In the genomic region with DNA sequence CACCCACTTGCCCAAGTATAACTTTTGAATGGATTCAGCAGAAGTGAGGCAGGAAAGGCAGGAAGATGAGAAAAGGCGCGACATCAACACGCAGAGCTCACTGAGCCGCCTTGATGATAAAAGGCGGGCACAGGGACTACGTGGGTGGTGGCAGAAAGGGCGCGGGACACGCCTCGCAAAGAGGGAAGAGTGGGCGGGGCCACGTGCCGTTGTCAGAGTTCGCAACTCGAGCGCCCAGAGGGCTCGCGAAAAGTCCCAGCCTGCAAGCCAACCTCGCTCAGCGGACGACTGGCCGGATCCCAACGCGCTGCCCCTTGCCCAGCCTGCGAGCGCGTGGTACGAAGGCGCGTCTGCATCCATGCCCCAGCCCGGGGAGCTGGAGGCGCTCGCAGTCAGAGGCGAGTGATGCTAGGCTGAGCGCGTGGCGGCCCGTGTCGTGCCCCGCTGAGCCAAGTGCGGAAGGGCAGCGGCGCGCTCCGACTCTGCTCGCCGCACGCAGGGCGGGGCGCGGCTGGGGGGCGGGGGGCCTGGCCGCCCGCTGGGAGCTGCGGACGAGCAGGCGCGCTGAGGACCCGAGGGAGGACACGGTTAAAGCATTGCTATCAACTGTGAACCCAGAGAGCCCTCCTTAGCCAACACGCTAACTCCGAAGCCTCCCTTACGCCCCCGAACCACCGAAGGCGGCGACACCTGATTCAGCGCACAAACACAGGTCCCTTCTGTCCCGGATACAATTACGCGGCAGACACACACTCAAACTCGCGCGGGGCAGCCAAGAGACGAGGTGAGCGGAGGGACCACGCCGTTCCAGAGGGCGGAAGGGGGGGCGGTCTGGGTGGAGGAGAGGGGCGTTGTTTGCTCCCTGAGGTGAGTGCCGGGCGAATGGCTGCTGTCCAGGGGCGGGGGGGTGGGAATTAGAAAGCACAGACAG, we compare ENCODE assay signal across 8 cellular contexts. TPM values are rescaled to one million over a fixed set of nuclear protein-coding genes. Genes with fewer than 3 reads are reported as not detected.
DNase-seq lines count a peak whose midpoint lies in the region; ATAC-seq and TF ChIP-seq lines count a peak whose summit lies in the region.

Gene UGT8 (plus strand): TSS at position 617 of the 931 bp plus-strand sequence. CDS start 24,074 bp downstream, outside the sequence.

- H4K20me1 ChIP-seq in fibroblast of lung (ENCODE audit: control insufficient read depth, extremely low read depth, insufficient read depth, low read length): no peaks in the 10 kb centered on the region

- H3K27ac ChIP-seq in fibroblast of lung (ENCODE audit: insufficient read depth, low read length) (no peak within 1 kb of the TSS), temporal lobe (ENCODE audit: low read depth, low read length) (peak within 1 kb of the TSS; percentile 95)

- H3K79me2 ChIP-seq in fibroblast of lung (ENCODE audit: control insufficient read depth, insufficient read depth, low read length): no peaks in the 10 kb centered on the region

- peak within 1 kb of the TSS; percentile 37 for H3K4me3 Mint-ChIP-seq in activated CD8-positive, alpha-beta T cell treated with anti-CD3 and anti-CD28 coated beads, Interleukin-2, amount 10 ng/mL, durations not matched to agents 7 days and 5 days
- peak within 1 kb of the TSS in 7 of 8 donors; percentile 94 to 99 (median 98) for H3K4me3 Mint-ChIP-seq in naive B cell

- DNase-seq in DMS79 treated with DMSO at 0.1 percent for 48 hours (lab: John Stamatoyannopoulos, UW) (peak; percentile 1), DMS79 (lab: John Stamatoyannopoulos, UW) (no peak), NCI-H2029 treated with DMSO at 0.1 percent for 48 hours (lab: John Stamatoyannopoulos, UW) (peak; percentile 28), fibroblast of lung (ENCODE audit: low read depth in 2 of 2) (peak; percentile 11 to 24), naive B cell (peak; percentile 77)
- DNase-seq in activated CD8-positive, alpha-beta T cell treated with anti-CD3 and anti-CD28 coated beads, Interleukin-2, amount 10 ng/mL, durations not matched to agents 7 days and 5 days: peak; percentile 38

- H3K4me2 ChIP-seq in fibroblast of lung (ENCODE audit: extremely low read depth, insufficient read depth, low read length): peak within 1 kb of the TSS; percentile 93

- H3K9ac ChIP-seq in fibroblast of lung (ENCODE audit: insufficient read depth, low read length): no peak within 1 kb of the TSS

- H3K9me3 ChIP-seq in fibroblast of lung (ENCODE audit: control insufficient read depth, insufficient read depth, low read depth, low read length): no peaks in the 10 kb centered on the region

- peaks cover 31% of the 10 kb centered on the region for H3K27me3 Mint-ChIP-seq in activated CD8-positive, alpha-beta T cell treated with anti-CD3 and anti-CD28 coated beads, Interleukin-2, amount 10 ng/mL, durations not matched to agents 7 days and 5 days (ENCODE audit: low read depth)
- peaks cover 0 to 4% (median 3%) of the 10 kb centered on the region in 3 donors for H3K27me3 Mint-ChIP-seq in naive B cell

- peaks cover 7% of the 10 kb centered on the region for H3K4me1 Mint-ChIP-seq in activated CD8-positive, alpha-beta T cell treated with anti-CD3 and anti-CD28 coated beads, Interleukin-2, amount 10 ng/mL, durations not matched to agents 7 days and 5 days (ENCODE audit: low read depth)
- H3K4me1 Mint-ChIP-seq in naive B cell: peaks cover 14 to 23% (median 19%) of the 10 kb centered on the region in 3 donors

- H3K4me1 ChIP-seq in fibroblast of lung (ENCODE audit: control insufficient read depth, extremely low read depth, insufficient read depth, low read length): no peaks in the 10 kb centered on the region

- H2AFZ ChIP-seq in fibroblast of lung (ENCODE audit: low read length): peak within 1 kb of the TSS; percentile 24

- peaks cover 25% of the 10 kb centered on the region for H3K27me3 ChIP-seq in fibroblast of lung (ENCODE audit: control insufficient read depth, insufficient read depth, low read length)

- no peaks in the 10 kb centered on the region for H3K36me3 ChIP-seq in fibroblast of lung (ENCODE audit: control insufficient read depth, insufficient read depth, low read length)

- no peaks in the 10 kb centered on the region for H3K9me3 Mint-ChIP-seq in activated CD8-positive, alpha-beta T cell treated with anti-CD3 and anti-CD28 coated beads, Interleukin-2, amount 10 ng/mL, durations not matched to agents 7 days and 5 days (ENCODE audit: insufficient read depth)
- peaks cover 0 to 6% (median 0%) of the 10 kb centered on the region in 7 donors for H3K9me3 Mint-ChIP-seq in naive B cell

- CTCF ChIA-PET in activated CD8-positive, alpha-beta T cell treated with anti-CD3 and anti-CD28 coated beads, Interleukin-2, amount 10 ng/mL, durations not matched to agents 7 days and 5 days (lab: Charles Lee): no interaction called here

- TF ChIP-seq CTCF in fibroblast of lung (conservative IDR thresholded peaks at IDR 0.05 in 1 of 2, IDR thresholded peaks at IDR 0.05 in 1 of 2; ENCODE audit: low read depth in 1 of 2, low read length in 2 of 2): no peak

- H3K27ac Mint-ChIP-seq in activated CD8-positive, alpha-beta T cell treated with anti-CD3 and anti-CD28 coated beads, Interleukin-2, amount 10 ng/mL, durations not matched to agents 7 days and 5 days: no peak within 1 kb of the TSS
- peak within 1 kb of the TSS; percentile 88 to 98 (median 94) for H3K27ac Mint-ChIP-seq in naive B cell

- ATAC-seq in HG02763 (IDR thresholded peaks at IDR 0.05; ENCODE audit: unreplicated experiment) (peak; percentile 36), naive B cell (ENCODE audit: low read depth in 2 of 2) (peak; percentile 69 to 73)
- ATAC-seq in activated CD8-positive, alpha-beta T cell treated with anti-CD3 and anti-CD28 coated beads, Interleukin-2, amount 10 ng/mL, durations not matched to agents 7 days and 5 days: peak; percentile 84

- H3K4me3 ChIP-seq in fibroblast of lung (replicated peaks in 1 of 4; ENCODE audit: control extremely low read depth in 1 of 4, insufficient read depth in 1 of 4, low read depth in 3 of 4, low read length in 4 of 4): peak within 1 kb of the TSS; percentile 21 to 61 (median 38)

- no peaks in the 10 kb centered on the region for H3K36me3 Mint-ChIP-seq in activated CD8-positive, alpha-beta T cell treated with anti-CD3 and anti-CD28 coated beads, Interleukin-2, amount 10 ng/mL, durations not matched to agents 7 days and 5 days (ENCODE audit: low read depth)
- no peaks in the 10 kb centered on the region for H3K36me3 Mint-ChIP-seq in naive B cell

- POLR2A ChIA-PET in activated CD8-positive, alpha-beta T cell treated with anti-CD3 and anti-CD28 coated beads, Interleukin-2, amount 10 ng/mL, durations not matched to agents 7 days and 5 days (lab: Charles Lee): no interaction called here

RNA-seq across cellular contexts. Expression of gene UGT8, which starts in this region (rescaled TPM):
- not detected for total RNA-seq in activated CD8-positive, alpha-beta T cell treated with anti-CD3 and anti-CD28 coated beads, Interleukin-2, amount 10 ng/mL, durations not matched to agents 7 days and 5 days
- total RNA-seq in fibroblast of lung: under 0.01 TPM in 1 of 2 replicates, not detected in the other
- 0.03 TPM in 1 of 2 replicates, not detected in the other for polyA plus RNA-seq in fibroblast of lung
- not detected in 2 replicates for polyA plus RNA-seq in fibroblast of lung (2012)
- polyA minus RNA-seq in fibroblast of lung (ENCODE audit: low replicate concordance): not detected in 2 replicates
- polyA plus RNA-seq in naive B cell (ENCODE audit: low read depth in 6 of 6): 10 to 100 TPM in 5 of 6 donors, 1 to 10 TPM in 1; 9.7 to 14.1 (median 11.5) TPM
- total RNA-seq in temporal lobe: 4.9 TPM

Comparison
In these comparisons a context has a peak if more than half of its experiments do, and no peak if none do; other contexts are left out.
1. RNA of gene UGT8 (polyA plus RNA-seq): 9.7 to 14.1 TPM in naive B cell; 0.03 TPM in fibroblast of lung; every median in the first group is over 10 times any median in the second.
2. Peak in DNase-seq and ATAC-seq in activated CD8-positive, alpha-beta T cell treated with anti-CD3 and anti-CD28 coated beads, Interleukin-2, amount 10 ng/mL, durations not matched to agents 7 days and 5 days; RNA of the gene not detected or under 1 TPM.
3. Peak in DNase-seq, H3K4me3 ChIP-seq and H3K4me2 ChIP-seq in fibroblast of lung; RNA of the gene not detected or under 1 TPM.
4. Peak in every context shown above with its lines, with median percentiles within 50 percentile points of each other: ATAC-seq.